ENCODE assay signal across 14 cellular contexts in the genomic region with DNA sequence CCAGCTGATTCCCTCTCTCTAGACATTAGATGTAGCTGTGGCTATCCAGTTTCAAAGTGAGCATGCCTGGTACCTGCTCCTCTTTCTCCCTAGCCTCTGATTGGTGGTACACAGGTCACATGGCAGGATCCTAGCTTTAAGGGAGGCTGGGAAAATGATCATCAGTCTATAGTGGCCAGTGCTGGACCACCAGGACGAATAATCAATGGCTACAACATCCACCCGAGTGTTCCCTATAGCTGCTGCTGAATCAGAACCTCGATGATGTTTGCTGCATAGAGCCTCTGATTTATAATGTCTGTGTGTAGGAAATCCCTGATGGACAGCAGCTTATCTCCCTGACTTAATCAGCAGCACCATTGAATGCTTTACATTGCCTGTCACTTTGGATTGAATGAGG.
"Had no signal": no experiment of that assay in that cellular context is flagged by ENCODE, and none has a peak within 500 bp of the region (broad histone marks: within the 10 kb centered on the region; RNA-seq: fewer than 3 reads in every experiment).

No MANE protein-coding gene starts in this region.

- H3K9me3 ChIP-seq: gastrocnemius medialis had no signal

- H3K27me3 Mint-ChIP-seq: activated CD4-positive, alpha-beta T cell treated with anti-CD3 and anti-CD28 coated beads, Interleukin-2, amount 10 ng/mL, durations not matched to agents 7 days and 5 days had no signal

- H3K4me1 ChIP-seq: gastrocnemius medialis, left lung had no signal

- H3K27ac ChIP-seq: coronary artery, gastrocnemius medialis, left lung had no signal

- ATAC-seq: activated T-helper 17 cell treated with anti-CD3 and anti-CD28 coated beads, Interleukin-2, amount 50 U/mL, for 72 hours; gastrocnemius medialis; left lung; sciatic nerve had no signal

- H3K27ac Mint-ChIP-seq: activated CD4-positive, alpha-beta T cell treated with anti-CD3 and anti-CD28 coated beads, Interleukin-2, amount 10 ng/mL, durations not matched to agents 7 days and 5 days; activated naive CD4-positive, alpha-beta T cell treated with anti-CD3 and anti-CD28 coated beads for 36 hours; activated T-helper 17 cell treated with anti-CD3 and anti-CD28 coated beads, Interleukin-2, amount 50 U/mL, for 72 hours; nephron had no signal

- H3K4me3 ChIP-seq: coronary artery, gastrocnemius medialis, left lung had no signal

- H3K36me3 ChIP-seq: gastrocnemius medialis, left lung had no signal

- H3K4me1 Mint-ChIP-seq: activated CD4-positive, alpha-beta T cell treated with anti-CD3 and anti-CD28 coated beads, Interleukin-2, amount 10 ng/mL, durations not matched to agents 7 days and 5 days; activated T-helper 17 cell treated with anti-CD3 and anti-CD28 coated beads, Interleukin-2, amount 50 U/mL, for 72 hours; nephron had no signal

- DNase-seq: activated CD4-positive, alpha-beta T cell treated with anti-CD3 and anti-CD28 coated beads, Interleukin-2, amount 10 ng/mL, durations not matched to agents 7 days and 5 days; activated CD8-positive, alpha-beta memory T cell treated with anti-CD3 and anti-CD28 coated beads for 24 hours; activated naive CD4-positive, alpha-beta T cell treated with anti-CD3 and anti-CD28 coated beads for 36 hours; activated T-cell treated with anti-CD3 and anti-CD28 coated beads for 4 hours; caudate nucleus; effector CD4-positive, alpha-beta T cell; gastrocnemius medialis; left lung; mesenchymal stem cell; stimulated activated CD4-positive, alpha-beta T cell treated with anti-CD3 and anti-CD28 coated beads, Interleukin-2, amount 100 ng/mL, for 48 hours had no signal

- H3K9me3 Mint-ChIP-seq: activated CD4-positive, alpha-beta T cell treated with anti-CD3 and anti-CD28 coated beads, Interleukin-2, amount 10 ng/mL, durations not matched to agents 7 days and 5 days; activated naive CD4-positive, alpha-beta T cell treated with anti-CD3 and anti-CD28 coated beads for 36 hours; activated T-helper 17 cell treated with anti-CD3 and anti-CD28 coated beads, Interleukin-2, amount 50 U/mL, for 72 hours; nephron had no signal

- H3K4me3 Mint-ChIP-seq: activated CD4-positive, alpha-beta T cell treated with anti-CD3 and anti-CD28 coated beads, Interleukin-2, amount 10 ng/mL, durations not matched to agents 7 days and 5 days; activated naive CD4-positive, alpha-beta T cell treated with anti-CD3 and anti-CD28 coated beads for 36 hours; activated T-helper 17 cell treated with anti-CD3 and anti-CD28 coated beads, Interleukin-2, amount 50 U/mL, for 72 hours; nephron had no signal

- H3K27me3 ChIP-seq: gastrocnemius medialis, left lung had no signal
